ENCODE assay signal across 16 cellular contexts in genomic region chr10:128539784-128540759, GRCh38.
DNase-seq lines count a peak whose midpoint lies in the region; ATAC-seq and TF ChIP-seq lines count a peak whose summit lies in the region.
"Had no signal": no experiment of that assay in that cellular context is flagged by ENCODE, and none has a peak within 500 bp of the region (broad histone marks: within the 10 kb centered on the region; RNA-seq: fewer than 3 reads in every experiment).

No MANE protein-coding gene starts in this region.

- H3K9ac ChIP-seq in mammary epithelial cell (ENCODE audit: insufficient read depth, low read length), result no peak overlapping the region
- H3K9ac ChIP-seq in endodermal cell (ENCODE audit: extremely low read depth, low read length, poor library complexity, severe bottlenecking), result no peak overlapping the region
- H3K9ac ChIP-seq in Karpas-422 (ENCODE audit: low read length), result no peak overlapping the region

- BruUV-seq in mammary epithelial cell (replicated peaks; lab: Mats Ljungman, UMichigan), result no TSS peak

- TF ChIP-seq CTCF in breast epithelium (IDR thresholded peaks at IDR 0.05) (no peak), mammary epithelial cell (conservative IDR thresholded peaks at IDR 0.05 in 1 of 2, IDR thresholded peaks at IDR 0.05 in 1 of 2; ENCODE audit: extremely low read depth in 1 of 2, insufficient read depth in 1 of 2, low read depth in 1 of 2, low read length in 2 of 2) (no peak), endodermal cell (conservative IDR thresholded peaks at IDR 0.05) (no peak), thyroid gland (IDR thresholded peaks at IDR 0.05) (no peak)

- H3K4me2 ChIP-seq in mammary epithelial cell (ENCODE audit: insufficient read depth, low read depth, low read length) (no peak overlapping the region), Karpas-422 (ENCODE audit: low read depth, low read length, poor library complexity, severe bottlenecking) (no peak overlapping the region)

- H4K20me1 ChIP-seq in mammary epithelial cell (ENCODE audit: insufficient read depth, low read length) (no peaks in the 10 kb centered on the region), Karpas-422 (ENCODE audit: insufficient read depth, low read depth, low read length) (no peaks in the 10 kb centered on the region)

- H3K27me3 ChIP-seq in breast epithelium, result peaks cover 0 to 53% of the 10 kb centered on the region in 2 donors
- peaks cover 2% of the 10 kb centered on the region for H3K27me3 ChIP-seq in mammary epithelial cell (ENCODE audit: insufficient read depth, low read length)
- H3K27me3 ChIP-seq in endodermal cell (ENCODE audit: control insufficient read depth, insufficient read depth, low read length, poor library complexity, severe bottlenecking), result peaks cover 27% of the 10 kb centered on the region
- H3K27me3 ChIP-seq in thyroid gland, result no peaks in the 10 kb centered on the region
- no peaks in the 10 kb centered on the region; the same call in 1 of the 2 replicates for H3K27me3 ChIP-seq in Karpas-422 (ENCODE audit: low read length)
- H3K27me3 ChIP-seq: body of pancreas had no signal

- H2AFZ ChIP-seq in mammary epithelial cell (ENCODE audit: low read depth, low read length) (no peak overlapping the region), Karpas-422 (ENCODE audit: low read length) (no peak overlapping the region)

- CTCF ChIA-PET in mammary epithelial cell (lab: Charles Lee; ENCODE audit: low non-redundant PET), result no interaction called here

- DNase-seq in breast epithelium (ENCODE audit: low spot score in 2 of 2) (no peak), mammary epithelial cell (no peak), endodermal cell (peak; percentile 73), islet precursor cell (peak; percentile 72), thyroid gland (peak; percentile 32 to 42), Karpas-422 (no peak), G401 (ENCODE audit: low spot score) (no peak)
- DNase-seq: activated CD4-positive, alpha-beta T cell treated with anti-CD3 and anti-CD28 coated beads for 36 hours; activated naive CD4-positive, alpha-beta T cell treated with anti-CD3 and anti-CD28 coated beads, Interleukin-2, amount 10 ng/mL, durations not matched to agents 7 days and 5 days; body of pancreas; foreskin fibroblast; kidney glomerular epithelial cell; NCI-H1930; T-helper 2 cell had no signal

- WGBS in mammary epithelial cell (ENCODE audit: low coverage, missing lambda C conversion rate), result 88% methylated on average over 22 of the region's 43 CpGs
- WGBS in endodermal cell (ENCODE audit: insufficient coverage in 1 of 2, insufficient read length in 1 of 2), 2 experiments, result 39 to 61% methylated on average over 16 to 42 of the region's 43 CpGs
- 13 to 19% methylated on average over 21 to 42 of the region's 43 CpGs for WGBS in thyroid gland, 2 donors

- peaks cover 23% of the 10 kb centered on the region for H3K27me3 Mint-ChIP-seq in endodermal cell (ENCODE audit: insufficient read depth)

- H3K9me3 Mint-ChIP-seq in endodermal cell, result no peaks in the 10 kb centered on the region
- H3K9me3 Mint-ChIP-seq: activated naive CD4-positive, alpha-beta T cell treated with anti-CD3 and anti-CD28 coated beads, Interleukin-2, amount 10 ng/mL, durations not matched to agents 7 days and 5 days had no signal

- dilution Hi-C loops in mammary epithelial cell (cut with HindIII; ENCODE audit: low sequenced_read_pairs), result no loop called here

- H3K4me1 ChIP-seq in breast epithelium (no peaks in the 10 kb centered on the region), mammary epithelial cell (ENCODE audit: insufficient read depth, low read length) (no peaks in the 10 kb centered on the region), endodermal cell (ENCODE audit: control insufficient read depth, insufficient read depth, low read length) (no peaks in the 10 kb centered on the region), thyroid gland (peaks cover 10 to 18% of the 10 kb centered on the region in 2 donors), Karpas-422 (ENCODE audit: low read length) (no peaks in the 10 kb centered on the region)

- H3K27ac ChIP-seq in breast epithelium, result no peak overlapping the region
- no peak overlapping the region for H3K27ac ChIP-seq in mammary epithelial cell (ENCODE audit: insufficient read depth, low read depth, low read length)
- H3K27ac ChIP-seq in endodermal cell (ENCODE audit: low read depth, low read length), result no peak overlapping the region
- H3K27ac ChIP-seq in thyroid gland, result peak overlapping the region in 1 of 3 donors; percentile 28
- H3K27ac ChIP-seq in Karpas-422 (ENCODE audit: low read length), result no peak overlapping the region
- H3K27ac ChIP-seq: body of pancreas had no signal

- no peak for ATAC-seq in GM21786 (IDR thresholded peaks at IDR 0.05; ENCODE audit: unreplicated experiment)
- ATAC-seq: activated CD4-positive, alpha-beta T cell treated with anti-CD3 and anti-CD28 coated beads for 36 hours; body of pancreas had no signal

- in situ Hi-C loops in mammary epithelial cell (cut with MboI; ENCODE audit: low sequenced_read_pairs in 2 of 2) (no loop called here), G401 (cut with HindIII; ENCODE audit: low sequenced_read_pairs) (no loop called here)

- no peak overlapping the region for H3K27ac Mint-ChIP-seq in endodermal cell
- H3K27ac Mint-ChIP-seq: activated CD4-positive, alpha-beta T cell treated with anti-CD3 and anti-CD28 coated beads for 36 hours; activated naive CD4-positive, alpha-beta T cell treated with anti-CD3 and anti-CD28 coated beads, Interleukin-2, amount 10 ng/mL, durations not matched to agents 7 days and 5 days; progenitor cell of endocrine pancreas had no signal

- peak overlapping the region; percentile 53 for H3K4me3 Mint-ChIP-seq in endodermal cell
- H3K4me3 Mint-ChIP-seq: activated CD4-positive, alpha-beta T cell treated with anti-CD3 and anti-CD28 coated beads for 36 hours; activated naive CD4-positive, alpha-beta T cell treated with anti-CD3 and anti-CD28 coated beads, Interleukin-2, amount 10 ng/mL, durations not matched to agents 7 days and 5 days had no signal

- no peaks in the 10 kb centered on the region for H3K9me2 ChIP-seq in Karpas-422 (replicated peaks; ENCODE audit: insufficient read depth, low read length)

- H3K4me3 ChIP-seq in breast epithelium, result peak overlapping the region in 2 of 3 donors; percentile 17 to 30
- H3K4me3 ChIP-seq in mammary epithelial cell (replicated peaks in 1 of 3; ENCODE audit: insufficient read depth in 1 of 3, low read depth in 2 of 3, low read length in 3 of 3), result no peak overlapping the region
- peak overlapping the region; percentile 85 for H3K4me3 ChIP-seq in endodermal cell (ENCODE audit: low read length)
- no peak overlapping the region for H3K4me3 ChIP-seq in thyroid gland (replicated peaks in 1 of 3)
- H3K4me3 ChIP-seq in Karpas-422 (ENCODE audit: low read length), result no peak overlapping the region
- H3K4me3 ChIP-seq: body of pancreas had no signal

- H3K36me3 Mint-ChIP-seq in endodermal cell (ENCODE audit: low read depth), result no peaks in the 10 kb centered on the region
- H3K36me3 Mint-ChIP-seq: activated naive CD4-positive, alpha-beta T cell treated with anti-CD3 and anti-CD28 coated beads, Interleukin-2, amount 10 ng/mL, durations not matched to agents 7 days and 5 days had no signal

- H3K9me3 ChIP-seq in breast epithelium (no peaks in the 10 kb centered on the region), mammary epithelial cell (replicated peaks; ENCODE audit: insufficient read depth, low read length) (peaks cover 4% of the 10 kb centered on the region), endodermal cell (ENCODE audit: control insufficient read depth, low read length) (no peaks in the 10 kb centered on the region), thyroid gland (no peaks in the 10 kb centered on the region), Karpas-422 (ENCODE audit: low read length) (no peaks in the 10 kb centered on the region)
- H3K9me3 ChIP-seq: body of pancreas had no signal

- H3K79me2 ChIP-seq in mammary epithelial cell (ENCODE audit: insufficient read depth, low read length) (no peaks in the 10 kb centered on the region), Karpas-422 (ENCODE audit: low read length) (no peaks in the 10 kb centered on the region)

- H3K36me3 ChIP-seq in breast epithelium (no peaks in the 10 kb centered on the region), mammary epithelial cell (ENCODE audit: insufficient read depth, low read length) (no peaks in the 10 kb centered on the region), endodermal cell (ENCODE audit: control insufficient read depth, insufficient read depth, low read length) (no peaks in the 10 kb centered on the region), thyroid gland (no peaks in the 10 kb centered on the region), Karpas-422 (ENCODE audit: insufficient read depth, low read length) (no peaks in the 10 kb centered on the region)

- no peak for TF ChIP-seq POLR2A in breast epithelium (IDR thresholded peaks at IDR 0.05)
- no peak for TF ChIP-seq POLR2A in thyroid gland (IDR thresholded peaks at IDR 0.05)

- H3K4me1 Mint-ChIP-seq in endodermal cell, result peaks cover 18% of the 10 kb centered on the region
- H3K4me1 Mint-ChIP-seq: activated CD4-positive, alpha-beta T cell treated with anti-CD3 and anti-CD28 coated beads for 36 hours; activated naive CD4-positive, alpha-beta T cell treated with anti-CD3 and anti-CD28 coated beads, Interleukin-2, amount 10 ng/mL, durations not matched to agents 7 days and 5 days had no signal

- intact Hi-C loops in breast epithelium (cut with DNase I; ENCODE audit: low total_unique reads), result no loop called here
- intact Hi-C loops in mammary epithelial cell (cut with micrococcal nuclease), result loop anchor here (2.0 kb wide), 1 partner anchor 121 kb away; no protein-coding TSS in a partner anchor
- intact Hi-C loops in thyroid gland (cut with DNase I), result no loop called here

Comparison
In these comparisons a context has a peak if more than half of its experiments do, and no peak if none do; other contexts are left out.
1. H3K4me3 ChIP-seq: peak in breast epithelium (2 of 3) and endodermal cell (single experiment); none in mammary epithelial cell (0 of 3), thyroid gland (0 of 3) and Karpas-422 (single experiment).
2. DNase-seq: peak in endodermal cell (single experiment), islet precursor cell (single experiment) and thyroid gland (2 of 2); none in breast epithelium (0 of 2), mammary epithelial cell (single experiment), Karpas-422 (single experiment) and G401 (single experiment).